9 cellular contexts compared by ENCODE assay signal in the genomic region with DNA sequence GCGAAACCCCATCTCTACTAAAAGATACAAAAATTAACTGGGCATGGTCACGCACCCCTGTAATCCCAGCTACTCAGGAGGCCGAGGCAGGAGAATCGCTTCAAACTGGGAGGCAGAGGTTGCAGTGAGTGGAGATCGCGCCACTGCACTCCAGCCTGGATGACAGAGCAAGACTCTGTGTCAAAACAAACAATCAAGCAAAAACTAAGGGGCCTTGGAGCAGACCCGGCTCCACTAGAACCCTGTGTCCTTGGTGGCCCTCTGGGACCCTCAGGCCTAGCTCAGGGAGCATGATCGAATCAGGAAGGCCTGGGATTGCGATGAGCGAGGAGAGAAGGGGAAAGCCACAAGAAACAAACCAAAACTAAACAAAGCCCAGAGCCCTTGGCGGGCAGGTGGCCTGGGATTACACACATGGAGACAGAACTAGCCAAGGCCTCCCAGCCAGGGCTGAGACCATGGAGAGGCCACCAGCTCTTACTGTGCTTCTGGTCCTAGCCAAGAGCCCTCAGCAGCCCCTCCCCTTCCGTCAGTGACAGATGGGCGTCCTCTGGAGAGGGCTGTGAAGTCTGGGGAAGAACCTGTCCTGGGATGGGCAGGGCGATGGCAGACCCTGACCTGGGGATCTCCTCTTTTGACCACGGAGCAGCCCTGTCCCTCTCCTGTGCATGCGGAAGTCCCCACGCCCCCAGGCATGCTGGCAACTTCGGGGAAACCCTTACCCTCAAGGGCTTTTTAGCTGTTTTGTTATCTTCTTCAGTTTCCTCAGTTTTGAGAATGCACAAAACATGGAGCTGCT. TPM values are rescaled to one million over a fixed set of nuclear protein-coding genes. Genes with fewer than 3 reads are reported as not detected.
DNase-seq lines count a peak whose midpoint lies in the region; ATAC-seq and TF ChIP-seq lines count a peak whose summit lies in the region.
"Had no signal": no experiment of that assay in that cellular context is flagged by ENCODE, and none has a peak within 500 bp of the region (broad histone marks: within the 10 kb centered on the region; RNA-seq: fewer than 3 reads in every experiment).

No MANE protein-coding gene starts in this region.

- no peak overlapping the region for H3K4me3 ChIP-seq in OCI-LY3 (ENCODE audit: low read length)
- no peak overlapping the region for H3K4me3 ChIP-seq in prostate gland
- no peak overlapping the region for H3K4me3 ChIP-seq in coronary artery
- H3K4me3 ChIP-seq: sigmoid colon had no signal

- WGBS in prostate gland: 86% methylated on average over 18 of the region's 18 CpGs

- peak overlapping the region; percentile 36; the same call in 1 of the 2 replicates for H3K4me2 ChIP-seq in OCI-LY3 (ENCODE audit: low read length)

- H3K27me3 ChIP-seq in OCI-LY3 (ENCODE audit: low read depth, low read length) (no peaks in the 10 kb centered on the region), prostate gland (replicated peaks; ENCODE audit: insufficient read depth) (no peaks in the 10 kb centered on the region)
- H3K27me3 ChIP-seq: sigmoid colon had no signal

- H3K27ac ChIP-seq in OCI-LY3 (ENCODE audit: low read length) (no peak overlapping the region), prostate gland (peak overlapping the region; percentile 39 to 55), coronary artery (no peak overlapping the region)
- H3K27ac ChIP-seq: sigmoid colon had no signal

- TF ChIP-seq POLR2A in prostate gland (IDR thresholded peaks at IDR 0.05): no peak

- peaks cover 15% of the 10 kb centered on the region for H3K4me1 ChIP-seq in OCI-LY3 (ENCODE audit: low read length)
- H3K4me1 ChIP-seq in prostate gland (replicated peaks): peaks cover 7% of the 10 kb centered on the region

- H2AFZ ChIP-seq in OCI-LY3 (ENCODE audit: low read depth, low read length): peak overlapping the region; percentile 83

- no peaks in the 10 kb centered on the region for H3K36me3 ChIP-seq in OCI-LY3 (replicated peaks; ENCODE audit: low read depth, low read length)
- H3K36me3 ChIP-seq in prostate gland: no peaks in the 10 kb centered on the region
- H3K36me3 ChIP-seq: sigmoid colon had no signal

- DNase-seq in prostate gland (ENCODE audit: low spot score) (no peak), GOT3 (lab: John Stamatoyannopoulos, UW) (no peak), nucleus accumbens (lab: John Stamatoyannopoulos, UW) (no peak), coronary artery (ENCODE audit: low spot score) (no peak)
- no peak for DNase-seq in activated naive CD4-positive, alpha-beta T cell treated with Interleukin-2 at 50 U/mL for 16 hours
- DNase-seq: sigmoid colon had no signal

- peak; percentile 52 for ATAC-seq in GM18868 (IDR thresholded peaks at IDR 0.05; ENCODE audit: unreplicated experiment)
- ATAC-seq in GM21825 (IDR thresholded peaks at IDR 0.05; ENCODE audit: unreplicated experiment): peak; percentile 65

- H3K9me3 ChIP-seq in OCI-LY3 (ENCODE audit: insufficient read depth, low read length) (no peaks in the 10 kb centered on the region), prostate gland (no peaks in the 10 kb centered on the region)
- H3K9me3 ChIP-seq: sigmoid colon had no signal

- peak overlapping the region; percentile 15; the same call in 1 of the 2 replicates for H3K9ac ChIP-seq in OCI-LY3 (ENCODE audit: low read length)

- H4K20me1 ChIP-seq in OCI-LY3 (ENCODE audit: insufficient read depth, low read length): no peaks in the 10 kb centered on the region

- H3K79me2 ChIP-seq in OCI-LY3 (ENCODE audit: low read length): no peaks in the 10 kb centered on the region

- no peak for TF ChIP-seq CTCF in OCI-LY3 (IDR thresholded peaks at IDR 0.05; ENCODE audit: low read depth, low read length)
- no peak for TF ChIP-seq CTCF in prostate gland (IDR thresholded peaks at IDR 0.05)
- TF ChIP-seq CTCF in coronary artery (IDR thresholded peaks at IDR 0.05): no peak

- intact Hi-C loops in prostate gland (cut with DNase I): no loop called here

RNA-seq across cellular contexts. Expression of gene CATIP, which starts 27.4 kb away (rescaled TPM):
- total RNA-seq in prostate gland: 1 to 10 TPM in 1 of 2 donors, not detected in 1; 2.0 TPM
- total RNA-seq: sigmoid colon had no signal

RNA-seq across cellular contexts. Expression of gene TMBIM1, which starts 36.9 kb away (rescaled TPM):
- total RNA-seq in prostate gland: 100 to 1,000 TPM; 139 to 193 TPM

RNA-seq across cellular contexts. Expression of gene SLC11A1, which starts 52.8 kb away (rescaled TPM):
- total RNA-seq in prostate gland: 10 to 100 TPM; 10.8 to 11.4 TPM

RNA-seq across cellular contexts. Expression of gene PNKD, which starts 58.9 kb away (rescaled TPM):
- 100 to 1,000 TPM; 103 to 145 TPM for total RNA-seq in prostate gland

RNA-seq across cellular contexts. Expression of gene AAMP, which starts 59.3 kb away (rescaled TPM):
- total RNA-seq in prostate gland: 100 to 1,000 TPM; 217 to 237 TPM

Comparison
In these comparisons a context has a peak if more than half of its experiments do, and no peak if none do; other contexts are left out.
1. H3K27ac ChIP-seq: peak in prostate gland (2 of 2); none in OCI-LY3 (single experiment) and coronary artery (0 of 2).